9 cellular contexts compared by ENCODE assay signal in genomic region chr3:194089357-194090177, GRCh38. TPM values are rescaled to one million over a fixed set of nuclear protein-coding genes. Genes with fewer than 3 reads are reported as not detected.
DNase-seq lines count a peak whose midpoint lies in the region; ATAC-seq, FAIRE-seq and TF ChIP-seq lines count a peak whose summit lies in the region.
"Had no signal": no experiment of that assay in that cellular context is flagged by ENCODE, and none has a peak within 500 bp of the region (broad histone marks: within the 10 kb centered on the region; RNA-seq: fewer than 3 reads in every experiment).

No MANE protein-coding gene starts in this region.

- H3K4me1 Mint-ChIP-seq in endodermal cell: peaks cover 58% of the 10 kb centered on the region
- peaks cover 0 to 1% (median 0%) of the 10 kb centered on the region in 4 donors for H3K4me1 Mint-ChIP-seq in CD4-positive, alpha-beta memory T cell

- H3K9me3 ChIP-seq in endodermal cell (ENCODE audit: control insufficient read depth, low read length) (no peaks in the 10 kb centered on the region), mucosa of descending colon (no peaks in the 10 kb centered on the region)
- H3K9me3 ChIP-seq in CD4-positive, alpha-beta memory T cell (ENCODE audit: control insufficient read depth in 1 of 2, low read length in 2 of 2): no peaks in the 10 kb centered on the region

- H3K9ac ChIP-seq in endodermal cell (ENCODE audit: extremely low read depth, low read length, poor library complexity, severe bottlenecking): no peak overlapping the region

- FAIRE-seq in RCC 7860 (lab: Jason Lieb, UNC): peak; percentile 95
- FAIRE-seq: colon had no signal

- 34 to 66% methylated on average over 10 to 18 of the region's 18 CpGs for WGBS in endodermal cell (ENCODE audit: insufficient coverage in 1 of 2, insufficient read length in 1 of 2), 2 experiments

- H3K4me3 Mint-ChIP-seq in endodermal cell: no peak overlapping the region
- H3K4me3 Mint-ChIP-seq in CD4-positive, alpha-beta memory T cell: no peak overlapping the region

- no peaks in the 10 kb centered on the region for H3K36me3 Mint-ChIP-seq in endodermal cell (ENCODE audit: low read depth)
- H3K36me3 Mint-ChIP-seq in CD4-positive, alpha-beta memory T cell: no peaks in the 10 kb centered on the region

- no peak for TF ChIP-seq CTCF in GM10248 (IDR thresholded peaks at IDR 0.05; ENCODE audit: control extremely low read depth, extremely low read depth, low read depth, missing control alignments)
- TF ChIP-seq CTCF in endodermal cell (conservative IDR thresholded peaks at IDR 0.05): no peak
- no peak for TF ChIP-seq CTCF in mucosa of descending colon (IDR thresholded peaks at IDR 0.05)

- H3K4me1 ChIP-seq in endodermal cell (ENCODE audit: control insufficient read depth, insufficient read depth, low read length) (peaks cover 17% of the 10 kb centered on the region), mucosa of descending colon (ENCODE audit: low read depth) (no peaks in the 10 kb centered on the region)
- no peaks in the 10 kb centered on the region for H3K4me1 ChIP-seq in CD4-positive, alpha-beta memory T cell (ENCODE audit: insufficient read depth, low read length)

- peak; percentile 58 for ATAC-seq in HG03175 (IDR thresholded peaks at IDR 0.05; ENCODE audit: unreplicated experiment)
- ATAC-seq in mucosa of descending colon: peak; percentile 71

- H3K27me3 Mint-ChIP-seq in endodermal cell (ENCODE audit: insufficient read depth): no peaks in the 10 kb centered on the region
- peaks cover 1 to 2% of the 10 kb centered on the region in 2 donors for H3K27me3 Mint-ChIP-seq in CD4-positive, alpha-beta memory T cell

- peak overlapping the region; percentile 76 for H3K27ac Mint-ChIP-seq in endodermal cell
- H3K27ac Mint-ChIP-seq in CD4-positive, alpha-beta memory T cell: no peak overlapping the region

- H3K36me3 ChIP-seq in endodermal cell (ENCODE audit: control insufficient read depth, insufficient read depth, low read length) (no peaks in the 10 kb centered on the region), mucosa of descending colon (ENCODE audit: low read depth) (no peaks in the 10 kb centered on the region)
- no peaks in the 10 kb centered on the region for H3K36me3 ChIP-seq in CD4-positive, alpha-beta memory T cell (ENCODE audit: insufficient read depth, low read length)

- POLR2A ChIA-PET in GM10248 (lab: Yijun Ruan, JAX): no interaction called here
- POLR2A ChIA-PET in CD4-positive, alpha-beta memory T cell (lab: Charles Lee; ENCODE audit: partially characterized antibody): no interaction called here

- H3K4me3 ChIP-seq in endodermal cell (ENCODE audit: low read length): no peak overlapping the region
- H3K4me3 ChIP-seq in mucosa of descending colon: no peak overlapping the region
- H3K4me3 ChIP-seq in CD4-positive, alpha-beta memory T cell (ENCODE audit: low read length in 2 of 2): no peak overlapping the region

- CTCF ChIA-PET in GM10248 (lab: Yijun Ruan, JAX): interaction anchor here (0.8 to 2.1 kb wide), 7 partner anchors 12 to 120 kb away, joined by 3 to 6 read pairs (median 5); no protein-coding TSS in a partner anchor
- CTCF ChIA-PET in CD4-positive, alpha-beta memory T cell (lab: Charles Lee; ENCODE audit: partially characterized antibody): no interaction called here

- no peaks in the 10 kb centered on the region for H3K27me3 ChIP-seq in endodermal cell (ENCODE audit: control insufficient read depth, insufficient read depth, low read length, poor library complexity, severe bottlenecking)
- H3K27me3 ChIP-seq in CD4-positive, alpha-beta memory T cell (ENCODE audit: insufficient read depth, low read length): no peaks in the 10 kb centered on the region

- H3K27ac ChIP-seq in endodermal cell (ENCODE audit: low read depth, low read length): no peak overlapping the region
- no peak overlapping the region for H3K27ac ChIP-seq in CD4-positive, alpha-beta memory T cell (ENCODE audit: low read depth, low read length)

- DNase-seq in 8988T (peak; percentile 79), GM10248 (ENCODE audit: extremely low spot score) (peak; percentile 66), RCC 7860 (ENCODE audit: low spot score) (peak; percentile 99), endodermal cell (peak; percentile 91), mucosa of descending colon (peak in 1 of 3 donors; percentile 81), ureter (ENCODE audit: low spot score) (peak; percentile 90)
- DNase-seq in CD4-positive, alpha-beta memory T cell: no peak

- intact Hi-C loops in mucosa of descending colon (cut with DNase I, micrococcal nuclease): no loop called here
- intact Hi-C loops in CD4-positive, alpha-beta memory T cell (cut with micrococcal nuclease): no loop called here

- H3K9me3 Mint-ChIP-seq in endodermal cell: no peaks in the 10 kb centered on the region
- peaks cover 0 to 2% (median 0%) of the 10 kb centered on the region in 8 donors for H3K9me3 Mint-ChIP-seq in CD4-positive, alpha-beta memory T cell

RNA-seq across cellular contexts. Expression of gene HES1, which starts 46.4 kb away (rescaled TPM):
- total RNA-seq in endodermal cell (10 to 100 TPM in 1 of 2 donors, 1 to 10 TPM in 1; 2.1 to 17.5 TPM), mucosa of descending colon (100 to 1,000 TPM in 1 of 3 donors, 10 to 100 TPM in 2; 60.9 to 116 (median 99.0) TPM), ureter (230 TPM)
- polyA plus RNA-seq in endodermal cell (2013, experiment 1 of 2): 63.6 TPM
- 67.6 TPM for polyA plus RNA-seq in endodermal cell (2013, experiment 2 of 2)
- not detected for total RNA-seq in CD4-positive, alpha-beta memory T cell
- polyA plus RNA-seq in CD4-positive, alpha-beta memory T cell: under 1 TPM; 0.11 to 0.50 TPM

Comparison
In these comparisons a context has a peak if more than half of its experiments do, and no peak if none do; other contexts are left out.
1. DNase-seq: peak in 8988T (single experiment), GM10248 (single experiment), RCC 7860 (single experiment), endodermal cell (single experiment) and ureter (single experiment); none in CD4-positive, alpha-beta memory T cell (0 of 5).